21 cellular contexts compared by ENCODE assay signal in genomic region chr19:46456930-46457329, GRCh38. TPM values are rescaled to one million over a fixed set of nuclear protein-coding genes. Genes with fewer than 3 reads are reported as not detected.
A peak's percentile ranks its signal among the peaks of the same experiment; 100 is the strongest.
DNase-seq lines count a peak whose midpoint lies in the region; ATAC-seq and TF ChIP-seq lines count a peak whose summit lies in the region.
"Had no signal": no experiment of that assay in that cellular context is flagged by ENCODE, and none has a peak within 500 bp of the region (broad histone marks: within the 10 kb centered on the region; RNA-seq: fewer than 3 reads in every experiment).

No MANE protein-coding gene starts in this region.

- no peak overlapping the region for H3K9ac ChIP-seq in SU-DHL-6 (ENCODE audit: low read length)

- no peaks in the 10 kb centered on the region for H3K9me2 ChIP-seq in SU-DHL-6 (replicated peaks; ENCODE audit: insufficient read depth, low read length)

- no peak overlapping the region for H3K4me3 Mint-ChIP-seq in activated CD8-positive, alpha-beta memory T cell treated with anti-CD3 and anti-CD28 coated beads, Interleukin-2, amount 10 ng/mL, durations not matched to agents 7 days and 5 days
- H3K4me3 Mint-ChIP-seq: CD4-positive, alpha-beta memory T cell; GM23338; H9 had no signal

- no peak overlapping the region for H3K4me3 ChIP-seq in SU-DHL-6 (ENCODE audit: insufficient read depth, low read length, poor library complexity, severe bottlenecking)
- H3K4me3 ChIP-seq in ascending aorta = no peak overlapping the region
- H3K4me3 ChIP-seq in thoracic aorta = no peak overlapping the region
- no peak overlapping the region for H3K4me3 ChIP-seq in thyroid gland (replicated peaks in 1 of 3)
- H3K4me3 ChIP-seq: GM23338 had no signal

- H3K36me3 ChIP-seq in SU-DHL-6 (ENCODE audit: low read length) (no peaks in the 10 kb centered on the region), ascending aorta (no peaks in the 10 kb centered on the region), thoracic aorta (no peaks in the 10 kb centered on the region), thyroid gland (no peaks in the 10 kb centered on the region)

- WGBS in thyroid gland, 2 donors = 86 to 96% methylated on average over 5 of the region's 5 CpGs

- H3K27ac ChIP-seq in SU-DHL-6 (ENCODE audit: low read depth, low read length) = peak overlapping the region; percentile 96
- H3K27ac ChIP-seq in ascending aorta = peak overlapping the region; percentile 26 to 49
- H3K27ac ChIP-seq in thoracic aorta = peak overlapping the region; percentile 43 to 66
- no peak overlapping the region for H3K27ac ChIP-seq in thyroid gland

- no peak overlapping the region for H3K27ac Mint-ChIP-seq in activated CD8-positive, alpha-beta memory T cell treated with anti-CD3 and anti-CD28 coated beads, Interleukin-2, amount 10 ng/mL, durations not matched to agents 7 days and 5 days
- H3K27ac Mint-ChIP-seq: CD4-positive, alpha-beta memory T cell; GM23338 had no signal

- H3K79me2 ChIP-seq in SU-DHL-6 (ENCODE audit: insufficient read depth, low read length) = no peaks in the 10 kb centered on the region

- no peaks in the 10 kb centered on the region for H3K9me3 ChIP-seq in SU-DHL-6 (ENCODE audit: insufficient read depth, low read length)
- H3K9me3 ChIP-seq in ascending aorta = no peaks in the 10 kb centered on the region
- H3K9me3 ChIP-seq in thoracic aorta = no peaks in the 10 kb centered on the region
- no peaks in the 10 kb centered on the region for H3K9me3 ChIP-seq in thyroid gland

- no peak for TF ChIP-seq CTCF in SU-DHL-6 (IDR thresholded peaks at IDR 0.05; ENCODE audit: insufficient read depth, low read length, poor library complexity, severe bottlenecking)
- TF ChIP-seq CTCF in ascending aorta (IDR thresholded peaks at IDR 0.05) = no peak
- TF ChIP-seq CTCF in thoracic aorta (IDR thresholded peaks at IDR 0.05) = no peak
- TF ChIP-seq CTCF in thyroid gland (IDR thresholded peaks at IDR 0.05) = no peak

- no peak overlapping the region for H3K4me2 ChIP-seq in SU-DHL-6 (ENCODE audit: low read depth, low read length, poor library complexity, severe bottlenecking)
- H3K4me2 ChIP-seq: GM23338 had no signal

- ATAC-seq in thoracic aorta (ENCODE audit: insufficient number of reproducible peaks, low FRiP score, low read depth) = no peak
- ATAC-seq in activated CD8-positive, alpha-beta memory T cell treated with anti-CD3 and anti-CD28 coated beads, Interleukin-2, amount 10 ng/mL, durations not matched to agents 7 days and 5 days = no peak
- ATAC-seq: GM23338, HCT116 had no signal

- intact Hi-C loops in ascending aorta (cut with DNase I) (no loop called here), thyroid gland (cut with DNase I) (no loop called here)

- no peak for TF ChIP-seq POLR2A in thyroid gland (IDR thresholded peaks at IDR 0.05)

- no peaks in the 10 kb centered on the region for H3K4me1 Mint-ChIP-seq in activated CD8-positive, alpha-beta memory T cell treated with anti-CD3 and anti-CD28 coated beads, Interleukin-2, amount 10 ng/mL, durations not matched to agents 7 days and 5 days
- H3K4me1 Mint-ChIP-seq: CD4-positive, alpha-beta memory T cell; GM23338; H9 had no signal

- peaks cover 39% of the 10 kb centered on the region for H3F3A ChIP-seq in SU-DHL-6 (ENCODE audit: insufficient read depth)

- H3K4me1 ChIP-seq in ascending aorta (peaks cover 0 to under 1% of the 10 kb centered on the region in 2 donors), thoracic aorta (ENCODE audit: control insufficient read depth in 1 of 2, low read depth in 2 of 2) (peaks cover 0 to 28% of the 10 kb centered on the region in 2 donors), thyroid gland (peaks cover 0 to 5% of the 10 kb centered on the region in 2 donors)

- no peaks in the 10 kb centered on the region for H3K9me3 Mint-ChIP-seq in activated CD8-positive, alpha-beta memory T cell treated with anti-CD3 and anti-CD28 coated beads, Interleukin-2, amount 10 ng/mL, durations not matched to agents 7 days and 5 days (ENCODE audit: low read depth)
- H3K9me3 Mint-ChIP-seq: CD4-positive, alpha-beta memory T cell; GM23338; H9 had no signal

- H3K36me3 Mint-ChIP-seq in activated CD8-positive, alpha-beta memory T cell treated with anti-CD3 and anti-CD28 coated beads, Interleukin-2, amount 10 ng/mL, durations not matched to agents 7 days and 5 days = no peaks in the 10 kb centered on the region
- H3K36me3 Mint-ChIP-seq: CD4-positive, alpha-beta memory T cell had no signal

- no peak overlapping the region for H2AFZ ChIP-seq in SU-DHL-6 (ENCODE audit: low read depth, low read length, severe bottlenecking)
- H2AFZ ChIP-seq: GM23338 had no signal

- CTCF ChIA-PET in activated CD8-positive, alpha-beta memory T cell treated with anti-CD3 and anti-CD28 coated beads, Interleukin-2, amount 10 ng/mL, durations not matched to agents 7 days and 5 days (lab: Charles Lee) = interaction anchor here (1.0 to 1.7 kb wide), 3 partner anchors 12 to 86 kb away, joined by 3 to 5 read pairs (median 5); no protein-coding TSS in a partner anchor

- H4K20me1 ChIP-seq in SU-DHL-6 (ENCODE audit: low read depth, low read length) = no peaks in the 10 kb centered on the region

- H3K27me3 Mint-ChIP-seq in activated CD8-positive, alpha-beta memory T cell treated with anti-CD3 and anti-CD28 coated beads, Interleukin-2, amount 10 ng/mL, durations not matched to agents 7 days and 5 days = peaks cover 21% of the 10 kb centered on the region

- H3K27me3 ChIP-seq in SU-DHL-6 (ENCODE audit: low read length) (no peaks in the 10 kb centered on the region), ascending aorta (no peaks in the 10 kb centered on the region), thoracic aorta (replicated peaks; ENCODE audit: insufficient read depth) (no peaks in the 10 kb centered on the region), thyroid gland (no peaks in the 10 kb centered on the region)

- DNase-seq in ascending aorta (ENCODE audit: low spot score in 2 of 2) (no peak), thoracic aorta (ENCODE audit: low spot score) (no peak), thyroid gland (no peak), HuH-7 (ENCODE audit: low spot score) (no peak)
- no peak for DNase-seq in activated CD8-positive, alpha-beta memory T cell treated with anti-CD3 and anti-CD28 coated beads, Interleukin-2, amount 10 ng/mL, durations not matched to agents 7 days and 5 days
- DNase-seq: C1 segment of cervical spinal cord; Calu3; CD4-positive, alpha-beta memory T cell; COR-L47; DMS53; DMS79 treated with DMSO at 0.1 percent for 48 hours; GF-D8; H9 had no signal

RNA-seq across cellular contexts. Expression of gene PNMA8A, which starts 14.4 kb away (rescaled TPM):
- total RNA-seq in ascending aorta = 0.53 TPM
- 10 to 100 TPM in 1 of 2 donors, 1 to 10 TPM in 1; 5.1 to 14.6 TPM for total RNA-seq in thoracic aorta
- total RNA-seq in thyroid gland = 10 to 100 TPM in 3 of 4 donors, 1 to 10 TPM in 1; 8.9 to 33.8 (median 19.5) TPM
- under 1 TPM; 0.29 to 0.63 TPM for total RNA-seq in activated CD8-positive, alpha-beta memory T cell treated with anti-CD3 and anti-CD28 coated beads, Interleukin-2, amount 10 ng/mL, durations not matched to agents 7 days and 5 days
- total RNA-seq: A172, H4 had no signal

RNA-seq across cellular contexts. Expression of gene PNMA8C, which starts 28.2 kb away (rescaled TPM):
- total RNA-seq in ascending aorta = 0.53 TPM
- total RNA-seq in thoracic aorta = 1 to 10 TPM; 1.2 to 5.2 TPM
- under 1 TPM in 1 of 4 donors, not detected in 3; 0.11 TPM for total RNA-seq in thyroid gland
- not detected for total RNA-seq in activated CD8-positive, alpha-beta memory T cell treated with anti-CD3 and anti-CD28 coated beads, Interleukin-2, amount 10 ng/mL, durations not matched to agents 7 days and 5 days
- total RNA-seq: A172; A673; Calu3; CD4-positive, alpha-beta memory T cell; Daoy; G401; H4 had no signal

RNA-seq across cellular contexts. Expression of gene PNMA8B, which starts 38.7 kb away (rescaled TPM):
- total RNA-seq in ascending aorta (15.8 TPM), thoracic aorta (1 to 10 TPM; 4.4 to 4.9 TPM), thyroid gland (1 to 10 TPM; 1.3 to 1.5 (median 1.5) TPM)
- total RNA-seq in activated CD8-positive, alpha-beta memory T cell treated with anti-CD3 and anti-CD28 coated beads, Interleukin-2, amount 10 ng/mL, durations not matched to agents 7 days and 5 days = not detected
- total RNA-seq: A172, Calu3, G401, H4 had no signal

RNA-seq across cellular contexts. Expression of gene CCDC8, which starts 43.6 kb away (rescaled TPM):
- total RNA-seq in ascending aorta (10.0 TPM), thoracic aorta (10 to 100 TPM; 22.6 to 23.0 TPM), thyroid gland (10 to 100 TPM; 16.8 to 34.9 (median 29.3) TPM)
- not detected for total RNA-seq in activated CD8-positive, alpha-beta memory T cell treated with anti-CD3 and anti-CD28 coated beads, Interleukin-2, amount 10 ng/mL, durations not matched to agents 7 days and 5 days
- total RNA-seq: A172; Calu3; CD4-positive, alpha-beta memory T cell; H4 had no signal

Comparison
In these comparisons a context has a peak if more than half of its experiments do, and no peak if none do; other contexts are left out.
1. H3K27ac ChIP-seq: peak in SU-DHL-6 (single experiment), ascending aorta (2 of 2) and thoracic aorta (2 of 2); none in thyroid gland (0 of 3).